In genomic region chr2:240560084-240560479, GRCh38 we compare ENCODE assay signal across 1 cellular context.
A peak's percentile ranks its signal among the peaks of the same experiment; 100 is the strongest.
TF ChIP-seq lines count a peak whose summit lies in the region.

Gene DUSP28, plus strand, starts transcription at chr2:240560357. Its CDS starts 328 bp downstream, at chr2:240560685.

TF ChIP-seq in WTC11, 78 proteins besides CTCF, POLR2A, EP300 and RAD21 (continued from another document):
- TF ChIP-seq ERG (CRISPR knock-in tag; IDR thresholded peaks at IDR 0.05), result no peak
- TF ChIP-seq ZBTB21 (CRISPR knock-in tag; IDR thresholded peaks at IDR 0.05; ENCODE audit: borderline replicate concordance), result peak; percentile 59; the same call in 1 of the 2 replicates
- TF ChIP-seq ZBTB43 (CRISPR knock-in tag; IDR thresholded peaks at IDR 0.05), result peak; percentile 68; the same call in 1 of the 2 replicates
- TF ChIP-seq TEAD1 (CRISPR knock-in tag; IDR thresholded peaks at IDR 0.05), result no peak; the same call in 1 of the 2 replicates
- 0 out of 2 replicates have a peak, but pooled peaks have one; percentile 51 for TF ChIP-seq ZNF281 (CRISPR knock-in tag; IDR thresholded peaks at IDR 0.05)
- 0 out of 2 replicates have a peak, but pooled peaks have one; percentile 17 for TF ChIP-seq E2F5 (CRISPR knock-in tag; IDR thresholded peaks at IDR 0.05)
- no peak for TF ChIP-seq NR1H2 (CRISPR knock-in tag; IDR thresholded peaks at IDR 0.05)
- TF ChIP-seq CREB1 (CRISPR knock-in tag; IDR thresholded peaks at IDR 0.05), result peak; percentile 57; the same call in 1 of the 2 replicates
- TF ChIP-seq ZNF232 (CRISPR knock-in tag; IDR thresholded peaks at IDR 0.05), result peak; percentile 92
- TF ChIP-seq FOXP4 (CRISPR knock-in tag; IDR thresholded peaks at IDR 0.05), result peak; percentile 88
- TF ChIP-seq ARID4B (CRISPR knock-in tag; IDR thresholded peaks at IDR 0.05; ENCODE audit: borderline replicate concordance), result 0 out of 2 replicates have a peak, but pooled peaks have one; percentile 57
- TF ChIP-seq FOXK1 (CRISPR knock-in tag; IDR thresholded peaks at IDR 0.05), result peak; percentile 91
- TF ChIP-seq FOXP1 (CRISPR knock-in tag; IDR thresholded peaks at IDR 0.05; ENCODE audit: borderline replicate concordance), result peak; percentile 83
